ENCODE assay signal across 18 cellular contexts in genomic region chr5:36666304-36666703, GRCh38.
"Had no signal": no experiment of that assay in that cellular context is flagged by ENCODE, and none has a peak within 500 bp of the region (broad histone marks: within the 10 kb centered on the region; RNA-seq: fewer than 3 reads in every experiment).

No MANE protein-coding gene starts in this region.

- H3K36me3 Mint-ChIP-seq: activated naive CD8-positive, alpha-beta T cell treated with anti-CD3 and anti-CD28 coated beads, Interleukin-2, amount 10 ng/mL, durations not matched to agents 7 days and 5 days had no signal

- H3K27ac Mint-ChIP-seq: activated CD8-positive, alpha-beta T cell treated with anti-CD3 and anti-CD28 coated beads for 36 hours; activated naive CD8-positive, alpha-beta T cell treated with anti-CD3 and anti-CD28 coated beads, Interleukin-2, amount 10 ng/mL, durations not matched to agents 7 days and 5 days; T-helper 1 cell treated with Interleukin-12 subunit alpha and Interleukin-12 subunit beta and Interleukin-4 antibody, amounts not matched to agents 30 μg/mL and 1 μg/mL, for 36 hours had no signal

- DNase-seq: activated CD4-positive, alpha-beta T cell treated with anti-CD3 and anti-CD28 coated beads for 4 hours; activated CD8-positive, alpha-beta memory T cell treated with anti-CD3 and anti-CD28 coated beads, Interleukin-2, amount 50 U/mL, for 4 hours; activated CD8-positive, alpha-beta T cell treated with anti-CD3 and anti-CD28 coated beads for 36 hours; activated naive CD4-positive, alpha-beta T cell treated with anti-CD3 and anti-CD28 coated beads, Interleukin-2, amount 50 U/mL, for 16 hours; activated naive CD8-positive, alpha-beta T cell treated with anti-CD3 and anti-CD28 coated beads, Interleukin-2, amount 10 ng/mL, durations not matched to agents 7 days and 5 days; adrenal gland; aorta; KG1; NCI-H1048; NCI-H146; NCI-H187 treated with DMSO at 0.1 percent for 48 hours; NCI-H2081 treated with DMSO at 0.1 percent for 48 hours; NCI-H446; NCI-H524; SHP77 treated with DMSO at 0.1 percent for 48 hours had no signal

- H3K36me3 ChIP-seq: adrenal gland had no signal

- H3K4me1 ChIP-seq: adrenal gland had no signal

- H3K27ac ChIP-seq: adrenal gland had no signal

- FAIRE-seq: bronchial epithelial cell, RCC 7860 had no signal

- H3K4me1 Mint-ChIP-seq: activated naive CD8-positive, alpha-beta T cell treated with anti-CD3 and anti-CD28 coated beads, Interleukin-2, amount 10 ng/mL, durations not matched to agents 7 days and 5 days had no signal

- H3K9me3 Mint-ChIP-seq: activated CD8-positive, alpha-beta T cell treated with anti-CD3 and anti-CD28 coated beads for 36 hours; activated naive CD8-positive, alpha-beta T cell treated with anti-CD3 and anti-CD28 coated beads, Interleukin-2, amount 10 ng/mL, durations not matched to agents 7 days and 5 days; T-helper 1 cell treated with Interleukin-12 subunit alpha and Interleukin-12 subunit beta and Interleukin-4 antibody, amounts not matched to agents 30 μg/mL and 1 μg/mL, for 36 hours had no signal

- H3K27me3 ChIP-seq: adrenal gland had no signal

- H3K9me3 ChIP-seq: adrenal gland had no signal

- H3K4me3 Mint-ChIP-seq: activated CD8-positive, alpha-beta T cell treated with anti-CD3 and anti-CD28 coated beads for 36 hours; activated naive CD8-positive, alpha-beta T cell treated with anti-CD3 and anti-CD28 coated beads, Interleukin-2, amount 10 ng/mL, durations not matched to agents 7 days and 5 days; T-helper 1 cell treated with Interleukin-12 subunit alpha and Interleukin-12 subunit beta and Interleukin-4 antibody, amounts not matched to agents 30 μg/mL and 1 μg/mL, for 36 hours had no signal

- H3K4me3 ChIP-seq: adrenal gland had no signal
